8 cellular contexts compared by ENCODE assay signal in genomic region chr1:9687876-9688582, GRCh38. TPM values are rescaled to one million over a fixed set of nuclear protein-coding genes. Genes with fewer than 3 reads are reported as not detected.
DNase-seq lines count a peak whose midpoint lies in the region; ATAC-seq and TF ChIP-seq lines count a peak whose summit lies in the region.

No MANE protein-coding gene starts in this region.

- peak overlapping the region; percentile 27 for H3K27ac ChIP-seq in KOPT-K1 (ENCODE audit: low read depth, low read length, poor library complexity, severe bottlenecking)
- H3K27ac ChIP-seq in ascending aorta, result peak overlapping the region; percentile 51 to 62
- H3K27ac ChIP-seq in stomach, result peak overlapping the region in 3 of 5 donors; percentile 52 to 61 (median 59)

- H3K27ac Mint-ChIP-seq in immature natural killer cell, result peak overlapping the region; percentile 84 to 95 (median 88)

- H3K4me1 Mint-ChIP-seq in immature natural killer cell, result peaks cover 77 to 82% of the 10 kb centered on the region in 2 donors

- peaks cover 0 to 6% (median 4%) of the 10 kb centered on the region in 3 donors for H3K36me3 Mint-ChIP-seq in immature natural killer cell

- H3K4me1 ChIP-seq in ascending aorta, result peaks cover 7 to 15% of the 10 kb centered on the region in 2 donors
- peaks cover 33 to 63% (median 38%) of the 10 kb centered on the region in 4 donors for H3K4me1 ChIP-seq in stomach

- DNase-seq in G401 (ENCODE audit: low spot score), result peak; percentile 34
- DNase-seq in ascending aorta (ENCODE audit: low spot score in 2 of 2), result no peak
- peak in 1 of 3 donors; percentile 27 for DNase-seq in immature natural killer cell
- DNase-seq in stomach, result peak; percentile 39
- no peak for DNase-seq in cerebellum (ENCODE audit: low spot score)
- no peak for DNase-seq in stimulated activated CD4-positive, alpha-beta T cell treated with anti-CD3 and anti-CD28 coated beads, Interleukin-4, amount 100 ng/mL, for 24 hours

- H3K9me3 Mint-ChIP-seq in immature natural killer cell, result no peaks in the 10 kb centered on the region

- no peak for TF ChIP-seq POLR2A in stomach (IDR thresholded peaks at IDR 0.05)

- in situ Hi-C loops in G401 (cut with HindIII; ENCODE audit: low sequenced_read_pairs), result no loop called here

- H3K9me3 ChIP-seq in KOPT-K1 (ENCODE audit: insufficient read depth, low read length, poor library complexity, severe bottlenecking) (no peaks in the 10 kb centered on the region), ascending aorta (no peaks in the 10 kb centered on the region), stomach (no peaks in the 10 kb centered on the region)

- intact Hi-C loops in ascending aorta (cut with DNase I) (loop anchor here (5.0 kb wide), 1 partner anchor 61 kb away; no protein-coding TSS in a partner anchor), stomach (cut with DNase I; ENCODE audit: low total_unique reads) (no loop called here)

- H3K4me3 ChIP-seq in ascending aorta, result peak overlapping the region; percentile 54 to 97
- peak overlapping the region; percentile 49 to 94 (median 78) for H3K4me3 ChIP-seq in stomach

- no peak for TF ChIP-seq EP300 in stomach (IDR thresholded peaks at IDR 0.05)

- ATAC-seq in GM19467 (IDR thresholded peaks at IDR 0.05; ENCODE audit: unreplicated experiment), result no peak

- H3K27me3 Mint-ChIP-seq in immature natural killer cell (ENCODE audit: low read depth in 3 of 3), result peaks cover 2 to 10% (median 2%) of the 10 kb centered on the region in 3 donors

- H3K27me3 ChIP-seq in ascending aorta (no peaks in the 10 kb centered on the region), stomach (no peaks in the 10 kb centered on the region)

- 3 to 9% (median 7%) methylated on average over 30 to 34 of the region's 34 CpGs for WGBS in stomach, 5 donors

- peaks cover 15% of the 10 kb centered on the region for H3K36me3 ChIP-seq in KOPT-K1 (ENCODE audit: insufficient read depth, low read length)
- no peaks in the 10 kb centered on the region for H3K36me3 ChIP-seq in ascending aorta
- peaks cover 0 to 5% (median under 1%) of the 10 kb centered on the region in 4 donors for H3K36me3 ChIP-seq in stomach

- H3K4me3 Mint-ChIP-seq in immature natural killer cell, result peak overlapping the region; percentile 80 to 96 (median 83)

- TF ChIP-seq CTCF in ascending aorta (IDR thresholded peaks at IDR 0.05) (no peak), stomach (IDR thresholded peaks at IDR 0.05) (no peak)

RNA-seq across cellular contexts. Expression of gene PIK3CD, which starts 36.5 kb away (rescaled TPM):
- total RNA-seq in G401 (2014; rRNA removed; shearing (Covaris generic)), result 59.4 and 73.9 TPM in 2 replicates
- total RNA-seq in ascending aorta, result 19.7 TPM
- polyA plus RNA-seq in immature natural killer cell, result 100 to 1,000 TPM in 1 of 3 donors, 10 to 100 TPM in 2; 43.4 to 133 (median 49.0) TPM
- total RNA-seq in stomach, result 10 to 100 TPM in 2 of 5 donors, 1 to 10 TPM in 3; 5.1 to 74.1 (median 7.8) TPM
- polyA plus RNA-seq in stomach, result 1 to 10 TPM; 2.8 to 5.0 (median 2.9) TPM
- 5.2 TPM for total RNA-seq in cerebellum

Comparison
In these comparisons a context has a peak if more than half of its experiments do, and no peak if none do; other contexts are left out.
1. DNase-seq: peak in G401 (single experiment) and stomach (single experiment); none in ascending aorta (0 of 2), cerebellum (single experiment) and stimulated activated CD4-positive, alpha-beta T cell treated with anti-CD3 and anti-CD28 coated beads, Interleukin-4, amount 100 ng/mL, for 24 hours (single experiment).
2. Peak in every context shown above with its lines, with median percentiles within 50 percentile points of each other: H3K27ac ChIP-seq.